In the genomic region with DNA sequence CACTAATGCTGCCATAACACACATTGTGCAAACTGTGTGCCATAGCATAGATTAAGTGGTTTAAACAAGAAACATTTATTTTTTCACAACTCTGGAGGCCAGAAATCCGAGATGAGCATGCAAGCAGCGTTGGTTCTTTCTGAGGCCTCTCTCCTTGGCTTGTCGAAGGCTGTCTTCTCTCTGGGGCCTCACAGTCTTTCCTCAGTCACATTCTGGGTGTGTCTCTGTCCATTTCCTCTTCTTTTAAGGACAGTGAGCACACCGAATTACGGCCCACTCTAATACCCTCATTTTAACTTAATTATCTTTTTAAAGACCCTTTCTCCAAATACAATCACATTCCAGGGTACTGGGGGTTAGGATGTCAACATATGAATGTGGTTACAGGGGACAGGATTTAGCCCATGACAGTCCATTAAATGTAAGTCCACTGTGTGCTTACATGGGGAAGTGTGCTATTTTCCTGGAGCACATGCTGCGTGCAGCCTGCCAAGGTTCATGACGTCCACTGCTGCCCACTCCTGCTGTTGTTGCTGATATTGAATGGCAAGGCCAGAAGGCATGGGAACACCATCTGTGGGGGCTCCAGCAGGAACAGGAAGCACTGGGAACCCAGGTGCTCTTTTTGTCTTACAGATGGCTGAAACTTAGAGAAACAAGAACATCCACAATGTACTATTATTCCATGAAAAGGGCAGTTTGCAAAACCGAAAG, we compare ENCODE assay signal across 22 cellular contexts.
DNase-seq lines count a peak whose midpoint lies in the region; ATAC-seq and TF ChIP-seq lines count a peak whose summit lies in the region.
"Had no signal": no experiment of that assay in that cellular context is flagged by ENCODE, and none has a peak within 500 bp of the region (broad histone marks: within the 10 kb centered on the region; RNA-seq: fewer than 3 reads in every experiment).

No MANE protein-coding gene starts in this region.

- no peaks in the 10 kb centered on the region; the same call in 1 of the 2 replicates for H3K36me3 ChIP-seq in GM23338 (ENCODE audit: insufficient read depth)
- no peaks in the 10 kb centered on the region for H3K36me3 ChIP-seq in left ventricle myocardium inferior
- no peaks in the 10 kb centered on the region for H3K36me3 ChIP-seq in spleen

- H3K9me3 Mint-ChIP-seq in GM23338, result no peaks in the 10 kb centered on the region; the same call in none of the 3 replicates
- H3K9me3 Mint-ChIP-seq: nephron had no signal

- H3K9me3 ChIP-seq in left ventricle myocardium inferior (replicated peaks) (no peaks in the 10 kb centered on the region), spleen (peaks cover 0 to 16% (median 0%) of the 10 kb centered on the region in 8 donors)
- H3K9me3 ChIP-seq: body of pancreas had no signal

- H3K27ac ChIP-seq in GM23338 (ENCODE audit: low read depth) (no peak overlapping the region), left ventricle myocardium inferior (replicated peaks) (peak overlapping the region; percentile 64), spleen (peak overlapping the region in 5 of 8 donors; percentile 12 to 75 (median 32))
- H3K27ac ChIP-seq: body of pancreas, GM23248 had no signal

- H3K4me3 ChIP-seq in GM23338, result no peak overlapping the region
- H3K4me3 ChIP-seq in left ventricle myocardium inferior, result no peak overlapping the region
- no peak overlapping the region for H3K4me3 ChIP-seq in spleen
- H3K4me3 ChIP-seq: body of pancreas, GM23248, smooth muscle cell had no signal

- peak overlapping the region; percentile 64 for H3K4me2 ChIP-seq in GM23338
- H3K4me2 ChIP-seq: smooth muscle cell had no signal

- H3K27ac Mint-ChIP-seq in GM23338, result no peak overlapping the region
- H3K27ac Mint-ChIP-seq: activated CD4-positive, alpha-beta T cell treated with anti-CD3 and anti-CD28 coated beads, Interleukin-2, amount 10 ng/mL, durations not matched to agents 24 days and 14 days; activated naive CD8-positive, alpha-beta T cell treated with anti-CD3 and anti-CD28 coated beads, Interleukin-2, amount 10 ng/mL, durations not matched to agents 7 days and 5 days; activated T-helper 2 cell treated with anti-CD3 and anti-CD28 coated beads, Interferon-gamma antibody, Interleukin-2, Interleukin-4, amounts not matched to agents 10 μg/mL and 5 μg/mL and 100 μg/mL, durations not matched to agents 14 hours and 24 hours and 36 hours; nephron had no signal

- H3K79me2 ChIP-seq in GM23338 (replicated peaks; ENCODE audit: insufficient read depth), result no peaks in the 10 kb centered on the region

- H3K4me1 Mint-ChIP-seq in GM23338, result peaks cover 20% of the 10 kb centered on the region
- H3K4me1 Mint-ChIP-seq: activated CD4-positive, alpha-beta T cell treated with anti-CD3 and anti-CD28 coated beads, Interleukin-2, amount 10 ng/mL, durations not matched to agents 24 days and 14 days; activated naive CD8-positive, alpha-beta T cell treated with anti-CD3 and anti-CD28 coated beads, Interleukin-2, amount 10 ng/mL, durations not matched to agents 7 days and 5 days had no signal

- H3K27me3 ChIP-seq in GM23338 (ENCODE audit: insufficient read depth), result no peaks in the 10 kb centered on the region
- no peaks in the 10 kb centered on the region for H3K27me3 ChIP-seq in left ventricle myocardium inferior (ENCODE audit: low read depth)
- H3K27me3 ChIP-seq in spleen (replicated peaks in 1 of 7), result no peaks in the 10 kb centered on the region
- H3K27me3 ChIP-seq: body of pancreas had no signal

- intact Hi-C loops in left ventricle myocardium inferior (cut with micrococcal nuclease) (no loop called here), spleen (cut with DNase I; ENCODE audit: low total_unique reads) (no loop called here)

- DNase-seq in GM23338 (ENCODE audit: low spot score) (no peak), cerebellar cortex (ENCODE audit: low spot score) (peak; percentile 98), left ventricle myocardium inferior (peak; percentile 55), spleen (peak; percentile 75), NCI-H524 treated with DMSO at 0.1 percent for 48 hours (lab: John Stamatoyannopoulos, UW) (no peak)
- DNase-seq: activated CD4-positive, alpha-beta T cell treated with anti-CD3 and anti-CD28 coated beads, Interleukin-2, amount 10 ng/mL, durations not matched to agents 24 days and 14 days; activated naive CD8-positive, alpha-beta T cell treated with anti-CD3 and anti-CD28 coated beads, Interleukin-2, amount 10 ng/mL, durations not matched to agents 7 days and 5 days; body of pancreas; dermis blood vessel endothelial cell; GM23248; kidney glomerular epithelial cell; mesendoderm; NCI-H69; SIG-M5; stimulated activated CD4-positive, alpha-beta T cell treated with anti-CD3 and anti-CD28 coated beads, Interleukin-4, amount 100 ng/mL, for 4 hours; T-helper 1 cell had no signal

- TF ChIP-seq POLR2A in spleen (IDR thresholded peaks at IDR 0.05), result no peak

- H3K27me3 Mint-ChIP-seq in GM23338 (ENCODE audit: insufficient read depth, low read depth, poor library complexity), result peaks cover 8% of the 10 kb centered on the region
- H3K27me3 Mint-ChIP-seq: activated CD4-positive, alpha-beta T cell treated with anti-CD3 and anti-CD28 coated beads, Interleukin-2, amount 10 ng/mL, durations not matched to agents 24 days and 14 days; activated naive CD8-positive, alpha-beta T cell treated with anti-CD3 and anti-CD28 coated beads, Interleukin-2, amount 10 ng/mL, durations not matched to agents 7 days and 5 days had no signal

- TF ChIP-seq CTCF in GM23338 (conservative IDR thresholded peaks at IDR 0.05; ENCODE audit: low read depth in 2 of 2), result no peak
- TF ChIP-seq CTCF in left ventricle myocardium inferior (IDR thresholded peaks at IDR 0.05; ENCODE audit: borderline replicate concordance), result no peak
- TF ChIP-seq CTCF in spleen (IDR thresholded peaks at IDR 0.05 in 8 of 11, conservative IDR thresholded peaks at IDR 0.05 in 3 of 11), result no peak

- peaks cover 21% of the 10 kb centered on the region for H3K4me1 ChIP-seq in GM23338 (ENCODE audit: insufficient read depth)
- H3K4me1 ChIP-seq in left ventricle myocardium inferior, result peaks cover 26% of the 10 kb centered on the region
- H3K4me1 ChIP-seq in spleen, result no peaks in the 10 kb centered on the region
- H3K4me1 ChIP-seq: body of pancreas had no signal

- ATAC-seq in GM23338 (no peak), GM18502 (IDR thresholded peaks at IDR 0.05; ENCODE audit: poor library complexity, unreplicated experiment) (no peak), HG02763 (IDR thresholded peaks at IDR 0.05; ENCODE audit: unreplicated experiment) (no peak), HG03432 (IDR thresholded peaks at IDR 0.05; ENCODE audit: unreplicated experiment) (no peak)
- ATAC-seq: body of pancreas had no signal

- no peaks in the 10 kb centered on the region for H4K20me1 ChIP-seq in GM23338 (replicated peaks; ENCODE audit: insufficient read depth)

- H3K9me2 ChIP-seq in GM23338 (ENCODE audit: insufficient read depth), result 0 out of 2 replicates have a peak, but pooled peaks cover 6% of the 10 kb centered on the region

- no peaks in the 10 kb centered on the region for H3F3A ChIP-seq in GM23338 (replicated peaks; ENCODE audit: low read depth)

- no peak overlapping the region for H2AFZ ChIP-seq in GM23338
- H2AFZ ChIP-seq: GM23248 had no signal

- 43 to 64% (median 59%) methylated on average over 8 of the region's 8 CpGs for WGBS in spleen, 5 donors

- H3K36me3 Mint-ChIP-seq in GM23338 (ENCODE audit: low read depth), result peaks cover 30% of the 10 kb centered on the region
- H3K36me3 Mint-ChIP-seq: activated naive CD8-positive, alpha-beta T cell treated with anti-CD3 and anti-CD28 coated beads, Interleukin-2, amount 10 ng/mL, durations not matched to agents 7 days and 5 days had no signal

- no peak overlapping the region for H3K4me3 Mint-ChIP-seq in GM23338
- H3K4me3 Mint-ChIP-seq: activated CD4-positive, alpha-beta T cell treated with anti-CD3 and anti-CD28 coated beads, Interleukin-2, amount 10 ng/mL, durations not matched to agents 24 days and 14 days; activated naive CD8-positive, alpha-beta T cell treated with anti-CD3 and anti-CD28 coated beads, Interleukin-2, amount 10 ng/mL, durations not matched to agents 7 days and 5 days; nephron had no signal

TF ChIP-seq in GM23338, 12 proteins besides CTCF, POLR2A, EP300 and RAD21:
- TF ChIP-seq ZNF114 (CRISPR knock-in tag; IDR thresholded peaks at IDR 0.05) (no peak), POLR2AphosphoS5 (IDR thresholded peaks at IDR 0.05; ENCODE audit: low read depth) (no peak)

Comparison
In these comparisons a context has a peak if more than half of its experiments do, and no peak if none do; other contexts are left out.
1. DNase-seq: peak in cerebellar cortex (single experiment), left ventricle myocardium inferior (single experiment) and spleen (single experiment); none in GM23338 (single experiment) and NCI-H524 treated with DMSO at 0.1 percent for 48 hours (single experiment).